In the genomic region with DNA sequence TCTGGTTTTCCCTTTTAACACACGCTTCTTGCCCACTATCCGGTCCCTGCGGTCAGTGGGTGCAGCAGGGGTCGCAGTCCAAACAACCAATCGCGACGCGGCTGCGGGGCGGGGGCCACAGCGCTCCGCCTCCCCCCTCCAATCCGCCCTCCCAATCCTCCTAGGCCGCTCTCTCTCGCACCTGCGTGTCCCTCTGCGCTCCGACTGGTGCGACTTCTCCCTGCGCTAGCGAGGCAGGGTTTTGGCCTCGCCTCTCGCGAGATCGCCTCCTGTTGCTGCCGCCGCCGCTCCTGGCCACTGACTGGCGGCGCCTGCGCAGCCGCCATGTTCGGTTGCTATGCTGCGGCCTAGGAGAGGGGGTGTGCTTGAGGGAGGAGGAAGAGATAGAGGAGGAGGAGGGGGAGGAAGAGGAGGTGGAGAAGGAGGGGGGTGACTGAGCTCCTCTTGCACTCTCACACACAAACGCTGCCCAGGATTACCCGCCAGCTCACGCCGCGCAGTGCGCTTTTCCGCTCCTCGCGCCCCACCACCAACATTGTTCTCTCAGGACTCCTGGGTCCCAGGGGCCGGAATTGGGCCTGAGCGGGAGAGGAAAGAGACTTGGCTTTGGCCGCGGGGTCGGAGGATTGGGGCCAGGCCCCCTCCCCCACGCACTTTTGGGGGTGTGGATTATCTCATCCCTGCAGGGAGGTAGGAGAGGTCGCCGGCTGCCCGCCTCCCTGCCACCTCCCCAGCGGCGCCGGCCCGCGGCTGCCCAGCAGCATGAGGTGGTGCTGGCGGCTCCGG, we compare ENCODE assay signal across 1 cellular context.
A peak's percentile ranks its signal among the peaks of the same experiment; 100 is the strongest.
TF ChIP-seq lines count a peak whose summit lies in the region.

A gene with protein sequence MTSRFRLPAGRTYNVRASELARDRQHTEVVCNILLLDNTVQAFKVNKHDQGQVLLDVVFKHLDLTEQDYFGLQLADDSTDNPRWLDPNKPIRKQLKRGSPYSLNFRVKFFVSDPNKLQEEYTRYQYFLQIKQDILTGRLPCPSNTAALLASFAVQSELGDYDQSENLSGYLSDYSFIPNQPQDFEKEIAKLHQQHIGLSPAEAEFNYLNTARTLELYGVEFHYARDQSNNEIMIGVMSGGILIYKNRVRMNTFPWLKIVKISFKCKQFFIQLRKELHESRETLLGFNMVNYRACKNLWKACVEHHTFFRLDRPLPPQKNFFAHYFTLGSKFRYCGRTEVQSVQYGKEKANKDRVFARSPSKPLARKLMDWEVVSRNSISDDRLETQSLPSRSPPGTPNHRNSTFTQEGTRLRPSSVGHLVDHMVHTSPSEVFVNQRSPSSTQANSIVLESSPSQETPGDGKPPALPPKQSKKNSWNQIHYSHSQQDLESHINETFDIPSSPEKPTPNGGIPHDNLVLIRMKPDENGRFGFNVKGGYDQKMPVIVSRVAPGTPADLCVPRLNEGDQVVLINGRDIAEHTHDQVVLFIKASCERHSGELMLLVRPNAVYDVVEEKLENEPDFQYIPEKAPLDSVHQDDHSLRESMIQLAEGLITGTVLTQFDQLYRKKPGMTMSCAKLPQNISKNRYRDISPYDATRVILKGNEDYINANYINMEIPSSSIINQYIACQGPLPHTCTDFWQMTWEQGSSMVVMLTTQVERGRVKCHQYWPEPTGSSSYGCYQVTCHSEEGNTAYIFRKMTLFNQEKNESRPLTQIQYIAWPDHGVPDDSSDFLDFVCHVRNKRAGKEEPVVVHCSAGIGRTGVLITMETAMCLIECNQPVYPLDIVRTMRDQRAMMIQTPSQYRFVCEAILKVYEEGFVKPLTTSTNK (plus strand): TSS at position 472 of the 786 bp plus-strand sequence. CDS start 49,932 bp downstream, outside the sequence.

TF ChIP-seq in HepG2, 621 proteins besides CTCF, POLR2A, EP300 and RAD21 (continued from another document):
- TF ChIP-seq, protein P1, sequence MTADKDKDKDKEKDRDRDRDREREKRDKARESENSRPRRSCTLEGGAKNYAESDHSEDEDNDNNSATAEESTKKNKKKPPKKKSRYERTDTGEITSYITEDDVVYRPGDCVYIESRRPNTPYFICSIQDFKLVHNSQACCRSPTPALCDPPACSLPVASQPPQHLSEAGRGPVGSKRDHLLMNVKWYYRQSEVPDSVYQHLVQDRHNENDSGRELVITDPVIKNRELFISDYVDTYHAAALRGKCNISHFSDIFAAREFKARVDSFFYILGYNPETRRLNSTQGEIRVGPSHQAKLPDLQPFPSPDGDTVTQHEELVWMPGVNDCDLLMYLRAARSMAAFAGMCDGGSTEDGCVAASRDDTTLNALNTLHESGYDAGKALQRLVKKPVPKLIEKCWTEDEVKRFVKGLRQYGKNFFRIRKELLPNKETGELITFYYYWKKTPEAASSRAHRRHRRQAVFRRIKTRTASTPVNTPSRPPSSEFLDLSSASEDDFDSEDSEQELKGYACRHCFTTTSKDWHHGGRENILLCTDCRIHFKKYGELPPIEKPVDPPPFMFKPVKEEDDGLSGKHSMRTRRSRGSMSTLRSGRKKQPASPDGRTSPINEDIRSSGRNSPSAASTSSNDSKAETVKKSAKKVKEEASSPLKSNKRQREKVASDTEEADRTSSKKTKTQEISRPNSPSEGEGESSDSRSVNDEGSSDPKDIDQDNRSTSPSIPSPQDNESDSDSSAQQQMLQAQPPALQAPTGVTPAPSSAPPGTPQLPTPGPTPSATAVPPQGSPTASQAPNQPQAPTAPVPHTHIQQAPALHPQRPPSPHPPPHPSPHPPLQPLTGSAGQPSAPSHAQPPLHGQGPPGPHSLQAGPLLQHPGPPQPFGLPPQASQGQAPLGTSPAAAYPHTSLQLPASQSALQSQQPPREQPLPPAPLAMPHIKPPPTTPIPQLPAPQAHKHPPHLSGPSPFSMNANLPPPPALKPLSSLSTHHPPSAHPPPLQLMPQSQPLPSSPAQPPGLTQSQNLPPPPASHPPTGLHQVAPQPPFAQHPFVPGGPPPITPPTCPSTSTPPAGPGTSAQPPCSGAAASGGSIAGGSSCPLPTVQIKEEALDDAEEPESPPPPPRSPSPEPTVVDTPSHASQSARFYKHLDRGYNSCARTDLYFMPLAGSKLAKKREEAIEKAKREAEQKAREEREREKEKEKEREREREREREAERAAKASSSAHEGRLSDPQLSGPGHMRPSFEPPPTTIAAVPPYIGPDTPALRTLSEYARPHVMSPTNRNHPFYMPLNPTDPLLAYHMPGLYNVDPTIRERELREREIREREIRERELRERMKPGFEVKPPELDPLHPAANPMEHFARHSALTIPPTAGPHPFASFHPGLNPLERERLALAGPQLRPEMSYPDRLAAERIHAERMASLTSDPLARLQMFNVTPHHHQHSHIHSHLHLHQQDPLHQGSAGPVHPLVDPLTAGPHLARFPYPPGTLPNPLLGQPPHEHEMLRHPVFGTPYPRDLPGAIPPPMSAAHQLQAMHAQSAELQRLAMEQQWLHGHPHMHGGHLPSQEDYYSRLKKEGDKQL (CRISPR knock-in tag; IDR thresholded peaks at IDR 0.05; ENCODE audit: low read depth), result peak; percentile 69; the same call in 1 of the 2 replicates
- TF ChIP-seq KAT8 (CRISPR knock-in tag; IDR thresholded peaks at IDR 0.05), result peak; percentile 93
- no peak for TF ChIP-seq ZNF367 (CRISPR knock-in tag; IDR thresholded peaks at IDR 0.05; ENCODE audit: borderline replicate concordance)
- TF ChIP-seq, protein P2, sequence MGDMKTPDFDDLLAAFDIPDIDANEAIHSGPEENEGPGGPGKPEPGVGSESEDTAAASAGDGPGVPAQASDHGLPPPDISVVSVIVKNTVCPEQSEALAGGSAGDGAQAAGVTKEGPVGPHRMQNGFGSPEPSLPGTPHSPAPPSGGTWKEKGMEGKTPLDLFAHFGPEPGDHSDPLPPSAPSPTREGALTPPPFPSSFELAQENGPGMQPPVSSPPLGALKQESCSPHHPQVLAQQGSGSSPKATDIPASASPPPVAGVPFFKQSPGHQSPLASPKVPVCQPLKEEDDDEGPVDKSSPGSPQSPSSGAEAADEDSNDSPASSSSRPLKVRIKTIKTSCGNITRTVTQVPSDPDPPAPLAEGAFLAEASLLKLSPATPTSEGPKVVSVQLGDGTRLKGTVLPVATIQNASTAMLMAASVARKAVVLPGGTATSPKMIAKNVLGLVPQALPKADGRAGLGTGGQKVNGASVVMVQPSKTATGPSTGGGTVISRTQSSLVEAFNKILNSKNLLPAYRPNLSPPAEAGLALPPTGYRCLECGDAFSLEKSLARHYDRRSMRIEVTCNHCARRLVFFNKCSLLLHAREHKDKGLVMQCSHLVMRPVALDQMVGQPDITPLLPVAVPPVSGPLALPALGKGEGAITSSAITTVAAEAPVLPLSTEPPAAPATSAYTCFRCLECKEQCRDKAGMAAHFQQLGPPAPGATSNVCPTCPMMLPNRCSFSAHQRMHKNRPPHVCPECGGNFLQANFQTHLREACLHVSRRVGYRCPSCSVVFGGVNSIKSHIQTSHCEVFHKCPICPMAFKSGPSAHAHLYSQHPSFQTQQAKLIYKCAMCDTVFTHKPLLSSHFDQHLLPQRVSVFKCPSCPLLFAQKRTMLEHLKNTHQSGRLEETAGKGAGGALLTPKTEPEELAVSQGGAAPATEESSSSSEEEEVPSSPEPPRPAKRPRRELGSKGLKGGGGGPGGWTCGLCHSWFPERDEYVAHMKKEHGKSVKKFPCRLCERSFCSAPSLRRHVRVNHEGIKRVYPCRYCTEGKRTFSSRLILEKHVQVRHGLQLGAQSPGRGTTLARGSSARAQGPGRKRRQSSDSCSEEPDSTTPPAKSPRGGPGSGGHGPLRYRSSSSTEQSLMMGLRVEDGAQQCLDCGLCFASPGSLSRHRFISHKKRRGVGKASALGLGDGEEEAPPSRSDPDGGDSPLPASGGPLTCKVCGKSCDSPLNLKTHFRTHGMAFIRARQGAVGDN (CRISPR knock-in tag; IDR thresholded peaks at IDR 0.05), result peak; percentile 98
- TF ChIP-seq BRCA1 (CRISPR knock-in tag; IDR thresholded peaks at IDR 0.05), result no peak; the same call in 1 of the 2 replicates
- TF ChIP-seq, protein P3, sequence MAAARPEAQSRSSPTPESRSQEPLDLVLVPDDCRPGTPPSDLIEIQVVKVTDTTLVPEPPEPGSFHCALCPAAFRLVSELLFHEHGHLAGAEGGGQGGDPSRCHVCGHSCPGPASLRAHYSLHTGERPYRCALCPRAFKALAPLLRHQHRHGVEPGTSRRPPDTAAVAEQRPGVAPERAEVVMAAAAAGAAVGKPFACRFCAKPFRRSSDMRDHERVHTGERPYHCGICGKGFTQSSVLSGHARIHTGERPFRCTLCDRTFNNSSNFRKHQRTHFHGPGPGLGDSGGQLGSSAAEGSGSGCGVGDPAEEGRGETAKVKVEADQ (CRISPR knock-in tag; IDR thresholded peaks at IDR 0.05; ENCODE audit: borderline replicate concordance), result peak; percentile 96
- TF ChIP-seq ELF4 (CRISPR knock-in tag; IDR thresholded peaks at IDR 0.05; ENCODE audit: borderline replicate concordance), result no peak
- no peak for TF ChIP-seq ZNF20 (CRISPR knock-in tag; IDR thresholded peaks at IDR 0.05)
- no peak for TF ChIP-seq FOSL1 (CRISPR knock-in tag; IDR thresholded peaks at IDR 0.05; ENCODE audit: borderline replicate concordance)
- no peak for TF ChIP-seq SMAD9 (CRISPR knock-in tag; IDR thresholded peaks at IDR 0.05)
- TF ChIP-seq NR3C1 (CRISPR knock-in tag; IDR thresholded peaks at IDR 0.05), result no peak
- no peak for TF ChIP-seq KLF15 (CRISPR knock-in tag; IDR thresholded peaks at IDR 0.05; ENCODE audit: borderline replicate concordance)
- no peak for TF ChIP-seq ZNF24 (IDR thresholded peaks at IDR 0.05)
- TF ChIP-seq ZNF160 (CRISPR knock-in tag; IDR thresholded peaks at IDR 0.05), result peak; percentile 22; the same call in 1 of the 2 replicates
- TF ChIP-seq IKZF1 (IDR thresholded peaks at IDR 0.05), result no peak
- TF ChIP-seq ZC3H13 (CRISPR knock-in tag; IDR thresholded peaks at IDR 0.05), result no peak; the same call in 1 of the 2 replicates
- peak; percentile 25 for TF ChIP-seq SNAPC2 (CRISPR knock-in tag; IDR thresholded peaks at IDR 0.05)
- no peak for TF ChIP-seq PRPF4 (IDR thresholded peaks at IDR 0.05; ENCODE audit: low read depth, low read length, poor library complexity, severe bottlenecking)
- peak; percentile 77; the same call in 1 of the 2 replicates for TF ChIP-seq ZNF558 (CRISPR knock-in tag; IDR thresholded peaks at IDR 0.05; ENCODE audit: borderline replicate concordance)
- no peak for TF ChIP-seq DNMT3B (CRISPR knock-in tag; conservative IDR thresholded peaks at IDR 0.05)
- peak; percentile 1; the same call in 1 of the 2 replicates for TF ChIP-seq ZNF431 (CRISPR knock-in tag; IDR thresholded peaks at IDR 0.05; ENCODE audit: borderline replicate concordance, low read depth)
- TF ChIP-seq, protein P4, sequence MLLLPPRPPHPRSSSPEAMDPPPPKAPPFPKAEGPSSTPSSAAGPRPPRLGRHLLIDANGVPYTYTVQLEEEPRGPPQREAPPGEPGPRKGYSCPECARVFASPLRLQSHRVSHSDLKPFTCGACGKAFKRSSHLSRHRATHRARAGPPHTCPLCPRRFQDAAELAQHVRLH (CRISPR knock-in tag; IDR thresholded peaks at IDR 0.05; ENCODE audit: borderline replicate concordance, low read depth), result peak; percentile 87; the same call in 1 of the 2 replicates
- no peak for TF ChIP-seq PHB2 (IDR thresholded peaks at IDR 0.05; ENCODE audit: partially characterized antibody)
- no peak for TF ChIP-seq EHMT2 (IDR thresholded peaks at IDR 0.05; ENCODE audit: borderline replicate concordance, low read depth, low read length)
- TF ChIP-seq, protein P5, sequence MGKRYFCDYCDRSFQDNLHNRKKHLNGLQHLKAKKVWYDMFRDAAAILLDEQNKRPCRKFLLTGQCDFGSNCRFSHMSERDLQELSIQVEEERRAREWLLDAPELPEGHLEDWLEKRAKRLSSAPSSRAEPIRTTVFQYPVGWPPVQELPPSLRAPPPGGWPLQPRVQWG (CRISPR knock-in tag; IDR thresholded peaks at IDR 0.05; ENCODE audit: borderline replicate concordance, low read depth), result no peak
- peak; percentile 61 for TF ChIP-seq KDM6A (CRISPR knock-in tag; IDR thresholded peaks at IDR 0.05; ENCODE audit: low read depth)
- TF ChIP-seq NFYC (CRISPR knock-in tag; IDR thresholded peaks at IDR 0.05), result peak; percentile 83
- TF ChIP-seq, protein P6, sequence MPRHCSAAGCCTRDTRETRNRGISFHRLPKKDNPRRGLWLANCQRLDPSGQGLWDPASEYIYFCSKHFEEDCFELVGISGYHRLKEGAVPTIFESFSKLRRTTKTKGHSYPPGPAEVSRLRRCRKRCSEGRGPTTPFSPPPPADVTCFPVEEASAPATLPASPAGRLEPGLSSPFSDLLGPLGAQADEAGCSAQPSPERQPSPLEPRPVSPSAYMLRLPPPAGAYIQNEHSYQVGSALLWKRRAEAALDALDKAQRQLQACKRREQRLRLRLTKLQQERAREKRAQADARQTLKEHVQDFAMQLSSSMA (CRISPR knock-in tag; IDR thresholded peaks at IDR 0.05), result peak; percentile 84; the same call in 1 of the 2 replicates
- TF ChIP-seq GATAD2A (CRISPR knock-in tag; IDR thresholded peaks at IDR 0.05), result peak; percentile 82
